Comparison of ENCODE assay signal across 1 cellular context in genomic region chr4:88759039-88759631, GRCh38.
A peak's percentile ranks its signal among the peaks of the same experiment; 100 is the strongest.
TF ChIP-seq lines count a peak whose summit lies in the region.

No MANE protein-coding gene starts in this region.

TF ChIP-seq in HepG2, 621 proteins besides CTCF, POLR2A, EP300 and RAD21 (continued from another document):
- TF ChIP-seq STAT6 (CRISPR knock-in tag; IDR thresholded peaks at IDR 0.05; ENCODE audit: borderline replicate concordance) (no peak), ZNF703 (CRISPR knock-in tag; IDR thresholded peaks at IDR 0.05; ENCODE audit: borderline replicate concordance) (no peak), ZNF501 (CRISPR knock-in tag; IDR thresholded peaks at IDR 0.05) (peak; percentile 74; the same call in 1 of the 2 replicates), HDAC1 (CRISPR knock-in tag; IDR thresholded peaks at IDR 0.05) (0 out of 2 replicates have a peak, but pooled peaks have one; percentile 9), MLX (CRISPR knock-in tag; IDR thresholded peaks at IDR 0.05) (no peak), NFRKB (IDR thresholded peaks at IDR 0.05) (no peak), MATR3 (CRISPR knock-in tag; IDR thresholded peaks at IDR 0.05) (no peak), PBX2 (CRISPR knock-in tag; IDR thresholded peaks at IDR 0.05) (no peak), ZNF781 (CRISPR knock-in tag; IDR thresholded peaks at IDR 0.05; ENCODE audit: borderline replicate concordance, not compliant biosample characterization) (no peak), YEATS2 (CRISPR knock-in tag; IDR thresholded peaks at IDR 0.05; ENCODE audit: borderline replicate concordance) (no peak), ZNF205 (CRISPR knock-in tag; IDR thresholded peaks at IDR 0.05) (no peak), MBNL3 (CRISPR knock-in tag; conservative IDR thresholded peaks at IDR 0.05) (no peak), AHDC1 (CRISPR knock-in tag; IDR thresholded peaks at IDR 0.05; ENCODE audit: borderline replicate concordance) (no peak), SIN3A (IDR thresholded peaks at IDR 0.05; ENCODE audit: borderline replicate concordance, low read depth, low read length) (0 out of 2 replicates have a peak, but pooled peaks have one; percentile 30), SOX5 (CRISPR knock-in tag; IDR thresholded peaks at IDR 0.05; ENCODE audit: borderline replicate concordance) (peak; percentile 44; the same call in 1 of the 2 replicates), SOX13 (IDR thresholded peaks at IDR 0.05) (no peak), SOX13 (CRISPR knock-in tag; conservative IDR thresholded peaks at IDR 0.05 in 1 of 2, IDR thresholded peaks at IDR 0.05 in 1 of 2) (peak in 1 of 2 experiments; percentile 32; a peak in 1 of 4 replicates), PPARG (CRISPR knock-in tag; conservative IDR thresholded peaks at IDR 0.05) (no peak), PHF5A (CRISPR knock-in tag; IDR thresholded peaks at IDR 0.05; ENCODE audit: low read depth, unreplicated experiment) (no peak), FOXO4 (CRISPR knock-in tag; conservative IDR thresholded peaks at IDR 0.05) (no peak), ZBTB38 (CRISPR knock-in tag; IDR thresholded peaks at IDR 0.05) (peak; percentile 39; the same call in 1 of the 2 replicates), TRIM24 (CRISPR knock-in tag; IDR thresholded peaks at IDR 0.05) (no peak), NCOA5 (CRISPR knock-in tag; IDR thresholded peaks at IDR 0.05) (no peak)
